Comparison of ENCODE assay signal across 8 cellular contexts in the genomic region with DNA sequence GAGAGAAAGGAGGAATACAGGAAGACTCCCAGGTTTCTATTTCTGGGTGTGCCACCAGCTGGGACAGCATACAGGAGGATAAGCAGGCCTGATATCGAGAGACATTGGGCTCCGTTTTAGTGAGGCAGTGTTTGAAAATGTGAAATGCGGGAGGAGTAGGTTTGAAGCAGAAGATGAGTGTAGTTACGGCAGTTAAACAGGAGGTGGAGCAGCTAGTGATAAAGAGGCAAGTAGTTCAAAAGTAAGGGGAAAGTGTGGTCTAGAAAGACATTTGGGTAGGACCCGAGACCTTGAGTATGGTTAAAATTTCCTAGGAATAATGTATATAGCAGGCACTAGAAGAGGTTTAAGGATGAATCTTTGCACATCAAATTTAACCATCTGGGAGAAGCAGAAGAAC. TPM values are rescaled to one million over a fixed set of nuclear protein-coding genes. Genes with fewer than 3 reads are reported as not detected.
DNase-seq lines count a peak whose midpoint lies in the region; ATAC-seq and TF ChIP-seq lines count a peak whose summit lies in the region.

No MANE protein-coding gene starts in this region.

- DNase-seq in AG10803 (ENCODE audit: low read depth): peak; percentile 38
- peak; percentile 96 to 99 for DNase-seq in Kasumi-1 (lab: John Stamatoyannopoulos, UW)
- DNase-seq in central memory CD8-positive, alpha-beta T cell (ENCODE audit: low spot score in 2 of 2): no peak
- DNase-seq in neural progenitor cell (ENCODE audit: low spot score): peak; percentile 46
- no peak for DNase-seq in NCI-H2171 treated with DMSO at 0.1 percent for 48 hours (lab: John Stamatoyannopoulos, UW)

- ATAC-seq in GM18858 (IDR thresholded peaks at IDR 0.05; ENCODE audit: unreplicated experiment): peak; percentile 62
- ATAC-seq in central memory CD8-positive, alpha-beta T cell (replicated peaks; ENCODE audit: extremely low read depth, poor library complexity, severe bottlenecking): no peak
- no peak for ATAC-seq in HG03135 (IDR thresholded peaks at IDR 0.05; ENCODE audit: unreplicated experiment)
- ATAC-seq in GM19455 (IDR thresholded peaks at IDR 0.05; ENCODE audit: unreplicated experiment): no peak

- peak overlapping the region; percentile 33 for H3K27ac Mint-ChIP-seq in central memory CD8-positive, alpha-beta T cell (ENCODE audit: low read depth)
- peak overlapping the region; percentile 12 for H3K27ac Mint-ChIP-seq in neural progenitor cell

- H3K36me3 ChIP-seq in neural progenitor cell: peaks cover 42% of the 10 kb centered on the region

- H3K4me3 ChIP-seq in AG10803 (ENCODE audit: low read length) (no peak overlapping the region), neural progenitor cell (peak overlapping the region; percentile 16)

- no peaks in the 10 kb centered on the region for H4K20me1 ChIP-seq in neural progenitor cell (ENCODE audit: low read depth)

- no peak overlapping the region for H2AFZ ChIP-seq in neural progenitor cell (replicated peaks)

- no peaks in the 10 kb centered on the region for H3K9me3 Mint-ChIP-seq in central memory CD8-positive, alpha-beta T cell
- peaks cover 4% of the 10 kb centered on the region for H3K9me3 Mint-ChIP-seq in neural progenitor cell

- H3K27ac ChIP-seq in neural progenitor cell: peak overlapping the region; percentile 93

- H3K27me3 Mint-ChIP-seq in central memory CD8-positive, alpha-beta T cell: no peaks in the 10 kb centered on the region
- H3K27me3 Mint-ChIP-seq in neural progenitor cell (ENCODE audit: insufficient read depth, low read depth): no peaks in the 10 kb centered on the region

- peaks cover 55% of the 10 kb centered on the region for H3K4me1 ChIP-seq in neural progenitor cell

- H3K36me3 Mint-ChIP-seq in central memory CD8-positive, alpha-beta T cell (ENCODE audit: insufficient read depth): peaks cover 7% of the 10 kb centered on the region
- H3K36me3 Mint-ChIP-seq in neural progenitor cell: peaks cover 55% of the 10 kb centered on the region

- no peaks in the 10 kb centered on the region for H3K4me1 Mint-ChIP-seq in central memory CD8-positive, alpha-beta T cell
- H3K4me1 Mint-ChIP-seq in neural progenitor cell: peaks cover 23% of the 10 kb centered on the region

- peaks cover 51% of the 10 kb centered on the region for H3K79me2 ChIP-seq in neural progenitor cell (ENCODE audit: low read depth)

- no peak overlapping the region for H3K9ac ChIP-seq in neural progenitor cell

- TF ChIP-seq CTCF in AG10803 (conservative IDR thresholded peaks at IDR 0.05; ENCODE audit: low read length) (peak; percentile 63), neural progenitor cell (IDR thresholded peaks at IDR 0.05) (peak; percentile 52)

- no peaks in the 10 kb centered on the region for H3K27me3 ChIP-seq in neural progenitor cell

- H3K4me3 Mint-ChIP-seq in central memory CD8-positive, alpha-beta T cell: no peak overlapping the region
- H3K4me3 Mint-ChIP-seq in neural progenitor cell: no peak overlapping the region

- H3K4me2 ChIP-seq in neural progenitor cell: peak overlapping the region; percentile 66

- no peaks in the 10 kb centered on the region for H3K9me3 ChIP-seq in neural progenitor cell (ENCODE audit: low read depth)

- peaks cover 68% of the 10 kb centered on the region for H3F3A ChIP-seq in neural progenitor cell (ENCODE audit: low read depth)

RNA-seq across cellular contexts. Expression of a gene that starts 42.4 kb away (rescaled TPM):
- 98.7 and 180 TPM in 2 replicates for total RNA-seq in neural progenitor cell (ENCODE audit: low replicate concordance)

Comparison
In these comparisons a context has a peak if more than half of its experiments do, and no peak if none do; other contexts are left out.
1. DNase-seq: peak in AG10803 (single experiment), Kasumi-1 (2 of 2) and neural progenitor cell (single experiment); none in central memory CD8-positive, alpha-beta T cell (0 of 2) and NCI-H2171 treated with DMSO at 0.1 percent for 48 hours (single experiment).